ENCODE assay signal across 9 cellular contexts in the genomic region with DNA sequence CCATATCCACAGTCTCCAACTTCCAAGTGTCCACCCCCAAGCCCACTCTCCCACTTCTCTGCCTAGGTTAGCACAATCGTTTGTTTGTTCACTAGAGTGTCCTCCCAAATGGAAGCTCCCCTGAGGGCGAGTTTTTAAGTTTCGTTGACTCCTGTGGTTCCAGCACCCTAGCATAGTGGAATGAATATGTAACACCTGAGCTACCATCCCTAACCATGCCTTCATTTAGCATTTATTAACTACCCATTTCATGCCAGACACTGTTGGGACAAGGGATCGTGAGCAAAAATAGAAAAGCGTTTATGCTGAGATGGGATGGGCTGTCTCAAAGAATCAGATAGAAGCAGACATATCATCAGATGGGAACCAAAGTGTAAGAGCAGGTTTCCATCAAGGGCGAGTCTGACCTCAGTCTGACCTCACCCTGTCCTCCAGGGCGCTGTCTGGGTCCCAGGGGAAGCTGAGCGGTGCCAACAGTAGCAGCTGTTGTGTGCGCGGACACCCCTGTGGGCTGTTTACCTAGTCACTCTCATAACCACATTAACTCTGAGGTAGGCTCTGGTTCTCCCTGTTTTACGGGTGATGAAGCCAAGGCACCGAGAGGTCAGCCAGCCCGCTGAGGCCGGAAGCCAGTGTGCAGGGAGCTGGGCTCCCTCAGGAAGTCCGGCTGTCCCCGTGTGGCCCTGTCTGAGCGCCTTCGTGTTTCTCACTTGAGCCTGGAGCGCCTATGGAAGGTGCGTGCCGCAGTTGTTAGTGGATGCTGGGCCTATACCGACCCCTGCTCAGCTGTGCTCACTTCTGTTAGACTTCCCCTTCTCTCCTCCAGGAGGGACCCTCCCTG. TPM values are rescaled to one million over a fixed set of nuclear protein-coding genes. Genes with fewer than 3 reads are reported as not detected.
DNase-seq lines count a peak whose midpoint lies in the region; ATAC-seq and TF ChIP-seq lines count a peak whose summit lies in the region.
"Had no signal": no experiment of that assay in that cellular context is flagged by ENCODE, and none has a peak within 500 bp of the region (broad histone marks: within the 10 kb centered on the region; RNA-seq: fewer than 3 reads in every experiment).

No MANE protein-coding gene starts in this region.

- intact Hi-C loops in heart left ventricle (cut with DNase I) (no loop called here), gastrocnemius medialis (cut with DNase I; ENCODE audit: low total_unique reads) (no loop called here)

- ATAC-seq in heart left ventricle (peak; percentile 21 to 72 (median 46)), gastrocnemius medialis (peak; percentile 70 to 86), HG02571 (IDR thresholded peaks at IDR 0.05; ENCODE audit: unreplicated experiment) (no peak)

- H3K36me3 ChIP-seq in OCI-LY1 (ENCODE audit: insufficient read depth, low read length), result peaks cover 88% of the 10 kb centered on the region
- peaks cover 0 to 93% (median 74%) of the 10 kb centered on the region in 9 donors for H3K36me3 ChIP-seq in heart left ventricle
- H3K36me3 ChIP-seq in gastrocnemius medialis, result peaks cover 4 to 61% of the 10 kb centered on the region in 2 donors

- peak overlapping the region; percentile 12 for H3K4me3 ChIP-seq in OCI-LY1 (ENCODE audit: low read depth, low read length, poor library complexity, severe bottlenecking)
- H3K4me3 ChIP-seq in heart left ventricle, result peak overlapping the region in 1 of 12 donors; percentile 15
- H3K4me3 ChIP-seq in gastrocnemius medialis, result peak overlapping the region in 1 of 4 donors; percentile 9

- H3K27me3 ChIP-seq in OCI-LY1 (ENCODE audit: insufficient read depth, low read length) (no peaks in the 10 kb centered on the region), heart left ventricle (no peaks in the 10 kb centered on the region), gastrocnemius medialis (no peaks in the 10 kb centered on the region)

- no peak overlapping the region for H2AFZ ChIP-seq in OCI-LY1 (ENCODE audit: low read length)

- no peaks in the 10 kb centered on the region for H3F3A ChIP-seq in OCI-LY1 (ENCODE audit: insufficient read depth, low read length)

- peaks cover 12% of the 10 kb centered on the region for H3K27me3 Mint-ChIP-seq in HFFc6 (ENCODE audit: insufficient read depth)

- H3K9ac ChIP-seq in OCI-LY1 (ENCODE audit: low read length), result no peak overlapping the region; the same call in 1 of the 2 replicates

- in situ Hi-C loops in gastrocnemius medialis (cut with MboI; ENCODE audit: low sequenced_read_pairs in 4 of 4), result no loop called here

- no peaks in the 10 kb centered on the region for H4K20me1 ChIP-seq in OCI-LY1 (ENCODE audit: insufficient read depth, low read length)

- H3K79me2 ChIP-seq in OCI-LY1 (ENCODE audit: insufficient read depth, low read length), result no peaks in the 10 kb centered on the region

- H3K4me2 ChIP-seq in OCI-LY1 (ENCODE audit: low read length), result peak overlapping the region; percentile 35

- no peak for TF ChIP-seq POLR2A in heart left ventricle (IDR thresholded peaks at IDR 0.05)
- TF ChIP-seq POLR2A in gastrocnemius medialis (IDR thresholded peaks at IDR 0.05), result no peak

- H3K9me3 Mint-ChIP-seq in HFFc6, result no peaks in the 10 kb centered on the region
- H3K9me3 Mint-ChIP-seq: endodermal cell had no signal

- peak overlapping the region; percentile 76 for H3K27ac ChIP-seq in OCI-LY1 (ENCODE audit: low read depth, low read length, poor library complexity, severe bottlenecking)
- peak overlapping the region in 11 of 12 donors; percentile 17 to 63 (median 36) for H3K27ac ChIP-seq in heart left ventricle
- peak overlapping the region; percentile 72 to 85 (median 77) for H3K27ac ChIP-seq in gastrocnemius medialis

- H3K9me3 ChIP-seq in OCI-LY1 (ENCODE audit: low read length), result no peaks in the 10 kb centered on the region
- H3K9me3 ChIP-seq in heart left ventricle, result no peaks in the 10 kb centered on the region
- H3K9me3 ChIP-seq in gastrocnemius medialis, result no peaks in the 10 kb centered on the region

- no peaks in the 10 kb centered on the region for H3K9me2 ChIP-seq in OCI-LY1 (ENCODE audit: low read depth, low read length)

- DNase-seq in HFFc6 (no peak), heart left ventricle (peak; percentile 34 to 71 (median 54)), gastrocnemius medialis (peak in 1 of 2 donors; percentile 84), midbrain (lab: John Stamatoyannopoulos, UW) (no peak), Kasumi-1 (lab: John Stamatoyannopoulos, UW) (no peak)
- DNase-seq in activated CD4-positive, alpha-beta T cell treated with anti-CD3 and anti-CD28 coated beads for 1 hour, result no peak
- DNase-seq: endodermal cell had no signal

- H3K27ac Mint-ChIP-seq in HFFc6, result peak overlapping the region; percentile 52
- H3K27ac Mint-ChIP-seq: endodermal cell had no signal

- H3K4me3 Mint-ChIP-seq in HFFc6, result no peak overlapping the region; the same call in 1 of the 2 replicates
- H3K4me3 Mint-ChIP-seq: endodermal cell had no signal

- peaks cover 32% of the 10 kb centered on the region for H3K4me1 Mint-ChIP-seq in HFFc6 (ENCODE audit: low read depth)

- peaks cover 51% of the 10 kb centered on the region for H3K4me1 ChIP-seq in OCI-LY1 (ENCODE audit: insufficient read depth, low read length, severe bottlenecking)
- peaks cover 0 to 36% (median 22%) of the 10 kb centered on the region in 12 donors for H3K4me1 ChIP-seq in heart left ventricle
- H3K4me1 ChIP-seq in gastrocnemius medialis, result peaks cover 26 to 44% of the 10 kb centered on the region in 2 donors

- no peak for TF ChIP-seq CTCF in HFFc6 (IDR thresholded peaks at IDR 0.05)
- TF ChIP-seq CTCF in OCI-LY1 (IDR thresholded peaks at IDR 0.05; ENCODE audit: low read length), result no peak
- TF ChIP-seq CTCF in heart left ventricle (IDR thresholded peaks at IDR 0.05), result no peak
- no peak for TF ChIP-seq CTCF in gastrocnemius medialis (IDR thresholded peaks at IDR 0.05 in 4 of 5, conservative IDR thresholded peaks at IDR 0.05 in 1 of 5)

- H3K36me3 Mint-ChIP-seq in HFFc6 (ENCODE audit: low read depth), result peaks cover 30% of the 10 kb centered on the region

- WGBS in heart left ventricle, 4 donors, result 38 to 58% (median 43%) methylated on average over 17 to 22 of the region's 22 CpGs

RNA-seq across cellular contexts. Expression of gene CNP, which starts 6.2 kb away (rescaled TPM):
- 100 to 1,000 TPM; 105 to 118 (median 111) TPM for total RNA-seq in HFFc6 (2021; fragmentation: NEBNext Ultra II Directional; extraction: Animal tissue kit (Norgen Biotek cat#: 25700))
- total RNA-seq in heart left ventricle (10 to 100 TPM; 23.3 to 49.1 (median 27.5) TPM), gastrocnemius medialis (10 to 100 TPM; 15.1 to 26.2 (median 20.4) TPM)
- polyA plus RNA-seq in heart left ventricle, result 10 to 100 TPM; 19.3 to 31.6 TPM

RNA-seq across cellular contexts. Expression of gene ODAD4, which starts 42.4 kb away (rescaled TPM):
- total RNA-seq in HFFc6 (2021; fragmentation: NEBNext Ultra II Directional; extraction: Animal tissue kit (Norgen Biotek cat#: 25700)), result 1 to 10 TPM in 3 of 6 experiments, under 1 TPM in 3; 0.74 to 1.8 (median 0.97) TPM
- under 1 TPM in 8 of 9 donors, not detected in 1; 0.38 to 0.96 (median 0.73) TPM for total RNA-seq in heart left ventricle
- polyA plus RNA-seq in heart left ventricle, result 1 to 10 TPM in 1 of 2 donors, under 1 TPM in 1; 0.69 to 1.2 TPM
- total RNA-seq in gastrocnemius medialis, result 1 to 10 TPM in 1 of 4 donors, under 1 TPM in 2, not detected in 1; 0.13 to 1.3 (median 0.20) TPM

RNA-seq across cellular contexts. Expression of gene DNAJC7, which starts 44.4 kb away (rescaled TPM):
- total RNA-seq in HFFc6 (2021; fragmentation: NEBNext Ultra II Directional; extraction: Animal tissue kit (Norgen Biotek cat#: 25700)), result 100 to 1,000 TPM in 3 of 6 experiments, 10 to 100 TPM in 3; 85.0 to 115 (median 100) TPM
- total RNA-seq in heart left ventricle (10 to 100 TPM; 42.5 to 96.5 (median 70.5) TPM), gastrocnemius medialis (10 to 100 TPM; 64.4 to 78.9 (median 66.4) TPM)
- 100 to 1,000 TPM in 1 of 2 donors, 10 to 100 TPM in 1; 83.5 to 103 TPM for polyA plus RNA-seq in heart left ventricle

RNA-seq across cellular contexts. Expression of gene NKIRAS2, which starts 47.1 kb away (rescaled TPM):
- 10 to 100 TPM; 37.1 to 43.9 (median 40.3) TPM for total RNA-seq in HFFc6 (2021; fragmentation: NEBNext Ultra II Directional; extraction: Animal tissue kit (Norgen Biotek cat#: 25700))
- 10 to 100 TPM; 50.6 to 78.9 (median 52.8) TPM for total RNA-seq in heart left ventricle
- polyA plus RNA-seq in heart left ventricle, result 10 to 100 TPM; 66.7 to 73.0 TPM
- 10 to 100 TPM; 48.8 to 77.0 (median 63.4) TPM for total RNA-seq in gastrocnemius medialis

RNA-seq across cellular contexts. Expression of gene ACLY, which starts 54.0 kb away (rescaled TPM):
- total RNA-seq in HFFc6 (2021; fragmentation: NEBNext Ultra II Directional; extraction: Animal tissue kit (Norgen Biotek cat#: 25700)), result 100 to 1,000 TPM; 254 to 315 (median 279) TPM
- total RNA-seq in heart left ventricle (10 to 100 TPM; 18.2 to 55.5 (median 34.7) TPM), gastrocnemius medialis (10 to 100 TPM; 20.8 to 35.0 (median 30.7) TPM)
- 10 to 100 TPM in 1 of 2 donors, 1 to 10 TPM in 1; 8.3 to 39.7 TPM for polyA plus RNA-seq in heart left ventricle

Comparison
In these comparisons a context has a peak if more than half of its experiments do, and no peak if none do; other contexts are left out.
1. DNase-seq: peak in heart left ventricle (5 of 5); none in HFFc6 (single experiment), midbrain (single experiment), Kasumi-1 (0 of 2) and activated CD4-positive, alpha-beta T cell treated with anti-CD3 and anti-CD28 coated beads for 1 hour (single experiment).
2. Peak in every context shown above with its lines, with median percentiles within 50 percentile points of each other: H3K27ac ChIP-seq.